ENCODE assay signal across 1 cellular context in genomic region chr7:149239345-149240143, GRCh38.
TF ChIP-seq lines count a peak whose summit lies in the region.

TSS of gene ZNF212 (plus strand) at chr7:149239651. CDS start at chr7:149239779, 128 bp downstream.

TF ChIP-seq in GM12878, 131 proteins besides CTCF, POLR2A, EP300 and RAD21 (continued from another document and continues in another):
- TF ChIP-seq SMC3 (IDR thresholded peaks at IDR 0.05; ENCODE audit: borderline replicate concordance, low read length): peak; percentile 44; the same call in 1 of the 2 replicates
- no peak for TF ChIP-seq IRF3 (IDR thresholded peaks at IDR 0.05)
- peak; percentile 91 for TF ChIP-seq RELA (IDR thresholded peaks at IDR 0.05; ENCODE audit: borderline replicate concordance, partially characterized antibody)
- TF ChIP-seq, protein P1, sequence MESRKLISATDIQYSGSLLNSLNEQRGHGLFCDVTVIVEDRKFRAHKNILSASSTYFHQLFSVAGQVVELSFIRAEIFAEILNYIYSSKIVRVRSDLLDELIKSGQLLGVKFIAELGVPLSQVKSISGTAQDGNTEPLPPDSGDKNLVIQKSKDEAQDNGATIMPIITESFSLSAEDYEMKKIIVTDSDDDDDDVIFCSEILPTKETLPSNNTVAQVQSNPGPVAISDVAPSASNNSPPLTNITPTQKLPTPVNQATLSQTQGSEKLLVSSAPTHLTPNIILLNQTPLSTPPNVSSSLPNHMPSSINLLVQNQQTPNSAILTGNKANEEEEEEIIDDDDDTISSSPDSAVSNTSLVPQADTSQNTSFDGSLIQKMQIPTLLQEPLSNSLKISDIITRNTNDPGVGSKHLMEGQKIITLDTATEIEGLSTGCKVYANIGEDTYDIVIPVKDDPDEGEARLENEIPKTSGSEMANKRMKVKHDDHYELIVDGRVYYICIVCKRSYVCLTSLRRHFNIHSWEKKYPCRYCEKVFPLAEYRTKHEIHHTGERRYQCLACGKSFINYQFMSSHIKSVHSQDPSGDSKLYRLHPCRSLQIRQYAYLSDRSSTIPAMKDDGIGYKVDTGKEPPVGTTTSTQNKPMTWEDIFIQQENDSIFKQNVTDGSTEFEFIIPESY (IDR thresholded peaks at IDR 0.05): no peak
- peak in 1 of 2 experiments; percentile 80; a peak in 2 of 3 replicates for TF ChIP-seq EGR1 (IDR thresholded peaks at IDR 0.05; ENCODE audit: borderline replicate concordance in 1 of 2, low read depth in 2 of 2, low read length in 2 of 2)
- TF ChIP-seq FOS (IDR thresholded peaks at IDR 0.05; ENCODE audit: borderline replicate concordance, extremely low read depth, insufficient read length): no peak
- peak; percentile 75 for TF ChIP-seq NR2C1 (IDR thresholded peaks at IDR 0.05)
- no peak for TF ChIP-seq MTA2 (IDR thresholded peaks at IDR 0.05; ENCODE audit: low read depth)
- 0 out of 2 replicates have a peak, but pooled peaks have one; percentile 54 for TF ChIP-seq CREB1 (IDR thresholded peaks at IDR 0.05; ENCODE audit: low read depth)
- TF ChIP-seq ZNF207 (IDR thresholded peaks at IDR 0.05; ENCODE audit: borderline replicate concordance): peak; percentile 78; the same call in 1 of the 2 replicates
- peak; percentile 57; the same call in 1 of the 2 replicates for TF ChIP-seq TCF12 (IDR thresholded peaks at IDR 0.05; ENCODE audit: low read depth, low read length)
- TF ChIP-seq BHLHE40 (IDR thresholded peaks at IDR 0.05; ENCODE audit: borderline replicate concordance in 1 of 2, low read depth in 2 of 2, low read length in 1 of 2): peak; percentile 81 to 90; a peak in 3 of 4 replicates
- peak; percentile 67; the same call in 1 of the 2 replicates for TF ChIP-seq TARDBP (IDR thresholded peaks at IDR 0.05; ENCODE audit: borderline replicate concordance)
- peak; percentile 88 for TF ChIP-seq FOXK2 (IDR thresholded peaks at IDR 0.05)
- TF ChIP-seq HSF1 (IDR thresholded peaks at IDR 0.05; ENCODE audit: low read depth, low read length): no peak
- TF ChIP-seq, protein P2, sequence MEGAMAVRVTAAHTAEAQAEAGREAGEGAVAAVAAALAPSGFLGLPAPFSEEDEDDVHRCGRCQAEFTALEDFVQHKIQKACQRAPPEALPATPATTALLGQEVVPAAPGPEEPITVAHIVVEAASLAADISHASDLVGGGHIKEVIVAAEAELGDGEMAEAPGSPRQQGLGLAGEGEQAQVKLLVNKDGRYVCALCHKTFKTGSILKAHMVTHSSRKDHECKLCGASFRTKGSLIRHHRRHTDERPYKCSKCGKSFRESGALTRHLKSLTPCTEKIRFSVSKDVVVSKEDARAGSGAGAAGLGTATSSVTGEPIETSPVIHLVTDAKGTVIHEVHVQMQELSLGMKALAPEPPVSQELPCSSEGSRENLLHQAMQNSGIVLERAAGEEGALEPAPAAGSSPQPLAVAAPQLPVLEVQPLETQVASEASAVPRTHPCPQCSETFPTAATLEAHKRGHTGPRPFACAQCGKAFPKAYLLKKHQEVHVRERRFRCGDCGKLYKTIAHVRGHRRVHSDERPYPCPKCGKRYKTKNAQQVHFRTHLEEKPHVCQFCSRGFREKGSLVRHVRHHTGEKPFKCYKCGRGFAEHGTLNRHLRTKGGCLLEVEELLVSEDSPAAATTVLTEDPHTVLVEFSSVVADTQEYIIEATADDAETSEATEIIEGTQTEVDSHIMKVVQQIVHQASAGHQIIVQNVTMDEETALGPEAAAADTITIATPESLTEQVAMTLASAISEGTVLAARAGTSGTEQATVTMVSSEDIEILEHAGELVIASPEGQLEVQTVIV (IDR thresholded peaks at IDR 0.05; ENCODE audit: borderline replicate concordance, partially characterized antibody): peak; percentile 20
- TF ChIP-seq, protein P3, sequence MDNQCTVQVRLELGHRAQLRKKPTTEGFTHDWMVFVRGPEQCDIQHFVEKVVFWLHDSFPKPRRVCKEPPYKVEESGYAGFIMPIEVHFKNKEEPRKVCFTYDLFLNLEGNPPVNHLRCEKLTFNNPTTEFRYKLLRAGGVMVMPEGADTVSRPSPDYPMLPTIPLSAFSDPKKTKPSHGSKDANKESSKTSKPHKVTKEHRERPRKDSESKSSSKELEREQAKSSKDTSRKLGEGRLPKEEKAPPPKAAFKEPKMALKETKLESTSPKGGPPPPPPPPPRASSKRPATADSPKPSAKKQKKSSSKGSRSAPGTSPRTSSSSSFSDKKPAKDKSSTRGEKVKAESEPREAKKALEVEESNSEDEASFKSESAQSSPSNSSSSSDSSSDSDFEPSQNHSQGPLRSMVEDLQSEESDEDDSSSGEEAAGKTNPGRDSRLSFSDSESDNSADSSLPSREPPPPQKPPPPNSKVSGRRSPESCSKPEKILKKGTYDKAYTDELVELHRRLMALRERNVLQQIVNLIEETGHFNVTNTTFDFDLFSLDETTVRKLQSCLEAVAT (IDR thresholded peaks at IDR 0.05): 0 out of 2 replicates have a peak, but pooled peaks have one; percentile 42
- 0 out of 2 replicates have a peak, but pooled peaks have one; percentile 19 for TF ChIP-seq ATF7 (IDR thresholded peaks at IDR 0.05; ENCODE audit: low read depth)
- peak; percentile 85 for TF ChIP-seq RB1 (IDR thresholded peaks at IDR 0.05; ENCODE audit: borderline replicate concordance)
- TF ChIP-seq CREM (IDR thresholded peaks at IDR 0.05; ENCODE audit: low read depth): peak; percentile 55; the same call in 1 of the 2 replicates
- TF ChIP-seq SIX5 (IDR thresholded peaks at IDR 0.05; ENCODE audit: low read depth, low read length, severe bottlenecking): peak; percentile 47
- peak; percentile 59 for TF ChIP-seq NR2F1 (conservative IDR thresholded peaks at IDR 0.05)
- TF ChIP-seq HCFC1 (IDR thresholded peaks at IDR 0.05; ENCODE audit: low read length): peak; percentile 69
- TF ChIP-seq POLR2AphosphoS5 (IDR thresholded peaks at IDR 0.05; ENCODE audit: low read length): peak; percentile 48; the same call in 1 of the 2 replicates
- TF ChIP-seq SIN3A (IDR thresholded peaks at IDR 0.05; ENCODE audit: low read depth, low read length): 0 out of 2 replicates have a peak, but pooled peaks have one; percentile 76
- peak; percentile 57; the same call in 1 of the 2 replicates for TF ChIP-seq SMAD5 (IDR thresholded peaks at IDR 0.05; ENCODE audit: low read depth)
- TF ChIP-seq HDAC6 (IDR thresholded peaks at IDR 0.05; ENCODE audit: unreplicated experiment): no peak
- TF ChIP-seq, protein P4, sequence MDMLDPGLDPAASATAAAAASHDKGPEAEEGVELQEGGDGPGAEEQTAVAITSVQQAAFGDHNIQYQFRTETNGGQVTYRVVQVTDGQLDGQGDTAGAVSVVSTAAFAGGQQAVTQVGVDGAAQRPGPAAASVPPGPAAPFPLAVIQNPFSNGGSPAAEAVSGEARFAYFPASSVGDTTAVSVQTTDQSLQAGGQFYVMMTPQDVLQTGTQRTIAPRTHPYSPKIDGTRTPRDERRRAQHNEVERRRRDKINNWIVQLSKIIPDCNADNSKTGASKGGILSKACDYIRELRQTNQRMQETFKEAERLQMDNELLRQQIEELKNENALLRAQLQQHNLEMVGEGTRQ (IDR thresholded peaks at IDR 0.05; ENCODE audit: borderline replicate concordance, low read depth, low read length): no peak
- TF ChIP-seq RUNX3 (IDR thresholded peaks at IDR 0.05; ENCODE audit: low read length): peak; percentile 38; the same call in 1 of the 2 replicates
- peak; percentile 91 for TF ChIP-seq IKZF1 (conservative IDR thresholded peaks at IDR 0.05)
- TF ChIP-seq ASH2L (IDR thresholded peaks at IDR 0.05; ENCODE audit: borderline replicate concordance, low read depth): peak; percentile 98
- TF ChIP-seq SMARCA5 (IDR thresholded peaks at IDR 0.05): peak; percentile 94
- TF ChIP-seq LARP7 (IDR thresholded peaks at IDR 0.05): peak; percentile 81
- TF ChIP-seq, protein P5, sequence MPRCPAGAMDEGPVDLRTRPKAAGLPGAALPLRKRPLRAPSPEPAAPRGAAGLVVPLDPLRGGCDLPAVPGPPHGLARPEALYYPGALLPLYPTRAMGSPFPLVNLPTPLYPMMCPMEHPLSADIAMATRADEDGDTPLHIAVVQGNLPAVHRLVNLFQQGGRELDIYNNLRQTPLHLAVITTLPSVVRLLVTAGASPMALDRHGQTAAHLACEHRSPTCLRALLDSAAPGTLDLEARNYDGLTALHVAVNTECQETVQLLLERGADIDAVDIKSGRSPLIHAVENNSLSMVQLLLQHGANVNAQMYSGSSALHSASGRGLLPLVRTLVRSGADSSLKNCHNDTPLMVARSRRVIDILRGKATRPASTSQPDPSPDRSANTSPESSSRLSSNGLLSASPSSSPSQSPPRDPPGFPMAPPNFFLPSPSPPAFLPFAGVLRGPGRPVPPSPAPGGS (IDR thresholded peaks at IDR 0.05; ENCODE audit: borderline replicate concordance, insufficient read depth, low read depth, low read length, poor library complexity, severe bottlenecking): peak; percentile 49
- peak; percentile 30; the same call in 1 of the 2 replicates for TF ChIP-seq SPI1 (IDR thresholded peaks at IDR 0.05; ENCODE audit: borderline replicate concordance, insufficient read depth, low read depth, low read length)
- TF ChIP-seq, protein P6, sequence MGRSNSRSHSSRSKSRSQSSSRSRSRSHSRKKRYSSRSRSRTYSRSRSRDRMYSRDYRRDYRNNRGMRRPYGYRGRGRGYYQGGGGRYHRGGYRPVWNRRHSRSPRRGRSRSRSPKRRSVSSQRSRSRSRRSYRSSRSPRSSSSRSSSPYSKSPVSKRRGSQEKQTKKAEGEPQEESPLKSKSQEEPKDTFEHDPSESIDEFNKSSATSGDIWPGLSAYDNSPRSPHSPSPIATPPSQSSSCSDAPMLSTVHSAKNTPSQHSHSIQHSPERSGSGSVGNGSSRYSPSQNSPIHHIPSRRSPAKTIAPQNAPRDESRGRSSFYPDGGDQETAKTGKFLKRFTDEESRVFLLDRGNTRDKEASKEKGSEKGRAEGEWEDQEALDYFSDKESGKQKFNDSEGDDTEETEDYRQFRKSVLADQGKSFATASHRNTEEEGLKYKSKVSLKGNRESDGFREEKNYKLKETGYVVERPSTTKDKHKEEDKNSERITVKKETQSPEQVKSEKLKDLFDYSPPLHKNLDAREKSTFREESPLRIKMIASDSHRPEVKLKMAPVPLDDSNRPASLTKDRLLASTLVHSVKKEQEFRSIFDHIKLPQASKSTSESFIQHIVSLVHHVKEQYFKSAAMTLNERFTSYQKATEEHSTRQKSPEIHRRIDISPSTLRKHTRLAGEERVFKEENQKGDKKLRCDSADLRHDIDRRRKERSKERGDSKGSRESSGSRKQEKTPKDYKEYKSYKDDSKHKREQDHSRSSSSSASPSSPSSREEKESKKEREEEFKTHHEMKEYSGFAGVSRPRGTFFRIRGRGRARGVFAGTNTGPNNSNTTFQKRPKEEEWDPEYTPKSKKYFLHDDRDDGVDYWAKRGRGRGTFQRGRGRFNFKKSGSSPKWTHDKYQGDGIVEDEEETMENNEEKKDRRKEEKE (IDR thresholded peaks at IDR 0.05): no peak
- TF ChIP-seq, protein P7, sequence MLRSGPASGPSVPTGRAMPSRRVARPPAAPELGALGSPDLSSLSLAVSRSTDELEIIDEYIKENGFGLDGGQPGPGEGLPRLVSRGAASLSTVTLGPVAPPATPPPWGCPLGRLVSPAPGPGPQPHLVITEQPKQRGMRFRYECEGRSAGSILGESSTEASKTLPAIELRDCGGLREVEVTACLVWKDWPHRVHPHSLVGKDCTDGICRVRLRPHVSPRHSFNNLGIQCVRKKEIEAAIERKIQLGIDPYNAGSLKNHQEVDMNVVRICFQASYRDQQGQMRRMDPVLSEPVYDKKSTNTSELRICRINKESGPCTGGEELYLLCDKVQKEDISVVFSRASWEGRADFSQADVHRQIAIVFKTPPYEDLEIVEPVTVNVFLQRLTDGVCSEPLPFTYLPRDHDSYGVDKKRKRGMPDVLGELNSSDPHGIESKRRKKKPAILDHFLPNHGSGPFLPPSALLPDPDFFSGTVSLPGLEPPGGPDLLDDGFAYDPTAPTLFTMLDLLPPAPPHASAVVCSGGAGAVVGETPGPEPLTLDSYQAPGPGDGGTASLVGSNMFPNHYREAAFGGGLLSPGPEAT (IDR thresholded peaks at IDR 0.05; ENCODE audit: low read depth): peak; percentile 79; the same call in 1 of the 2 replicates
- TF ChIP-seq, protein P8, sequence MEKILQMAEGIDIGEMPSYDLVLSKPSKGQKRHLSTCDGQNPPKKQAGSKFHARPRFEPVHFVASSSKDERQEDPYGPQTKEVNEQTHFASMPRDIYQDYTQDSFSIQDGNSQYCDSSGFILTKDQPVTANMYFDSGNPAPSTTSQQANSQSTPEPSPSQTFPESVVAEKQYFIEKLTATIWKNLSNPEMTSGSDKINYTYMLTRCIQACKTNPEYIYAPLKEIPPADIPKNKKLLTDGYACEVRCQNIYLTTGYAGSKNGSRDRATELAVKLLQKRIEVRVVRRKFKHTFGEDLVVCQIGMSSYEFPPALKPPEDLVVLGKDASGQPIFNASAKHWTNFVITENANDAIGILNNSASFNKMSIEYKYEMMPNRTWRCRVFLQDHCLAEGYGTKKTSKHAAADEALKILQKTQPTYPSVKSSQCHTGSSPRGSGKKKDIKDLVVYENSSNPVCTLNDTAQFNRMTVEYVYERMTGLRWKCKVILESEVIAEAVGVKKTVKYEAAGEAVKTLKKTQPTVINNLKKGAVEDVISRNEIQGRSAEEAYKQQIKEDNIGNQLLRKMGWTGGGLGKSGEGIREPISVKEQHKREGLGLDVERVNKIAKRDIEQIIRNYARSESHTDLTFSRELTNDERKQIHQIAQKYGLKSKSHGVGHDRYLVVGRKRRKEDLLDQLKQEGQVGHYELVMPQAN (conservative IDR thresholded peaks at IDR 0.05): peak; percentile 86
- peak; percentile 39 for TF ChIP-seq CBFB (IDR thresholded peaks at IDR 0.05; ENCODE audit: low read depth)
- TF ChIP-seq ZNF384 (IDR thresholded peaks at IDR 0.05; ENCODE audit: borderline replicate concordance, low read depth, low read length): no peak; the same call in 1 of the 2 replicates
- TF ChIP-seq SRF (IDR thresholded peaks at IDR 0.05; ENCODE audit: low read depth in 2 of 2, low read length in 2 of 2): no peak
- peak; percentile 64 for TF ChIP-seq BACH1 (IDR thresholded peaks at IDR 0.05; ENCODE audit: borderline replicate concordance)
- no peak for TF ChIP-seq CBX3 (IDR thresholded peaks at IDR 0.05; ENCODE audit: borderline replicate concordance, low read depth)
- no peak for TF ChIP-seq ETV6 (conservative IDR thresholded peaks at IDR 0.05 in 1 of 2, IDR thresholded peaks at IDR 0.05 in 1 of 2; ENCODE audit: borderline replicate concordance in 1 of 2, low read depth in 1 of 2)
